ENCODE assay signal across 11 cellular contexts in genomic region chr10:62907470-62908212, GRCh38.
A peak's percentile ranks its signal among the peaks of the same experiment; 100 is the strongest.
DNase-seq lines count a peak whose midpoint lies in the region; ATAC-seq lines count a peak whose summit lies in the region.
"Had no signal": no experiment of that assay in that cellular context is flagged by ENCODE, and none has a peak within 500 bp of the region (broad histone marks: within the 10 kb centered on the region; RNA-seq: fewer than 3 reads in every experiment).

No MANE protein-coding gene starts in this region.

- peak overlapping the region; percentile 5 for H3K4me3 Mint-ChIP-seq in stimulated activated memory B cell treated with anti-CD40 and anti-IgM and Interleukin-4, amounts not matched to agents 10 μg/mL and 1 μg/mL and 100 μg/mL, for 72 hours
- H3K4me3 Mint-ChIP-seq in activated CD4-positive, alpha-beta T cell treated with anti-CD3 and anti-CD28 coated beads, Interleukin-2, amount 10 ng/mL, durations not matched to agents 24 days and 14 days = no peak overlapping the region
- H3K4me3 Mint-ChIP-seq: mesothelial cell of epicardium had no signal

- H3K36me3 Mint-ChIP-seq in stimulated activated memory B cell treated with anti-CD40 and anti-IgM and Interleukin-4, amounts not matched to agents 10 μg/mL and 1 μg/mL and 100 μg/mL, for 72 hours = no peaks in the 10 kb centered on the region
- H3K36me3 Mint-ChIP-seq in activated CD4-positive, alpha-beta T cell treated with anti-CD3 and anti-CD28 coated beads, Interleukin-2, amount 10 ng/mL, durations not matched to agents 24 days and 14 days (ENCODE audit: low read depth) = peaks cover 1% of the 10 kb centered on the region
- H3K36me3 Mint-ChIP-seq: mesothelial cell of epicardium had no signal

- H3K4me1 Mint-ChIP-seq in stimulated activated memory B cell treated with anti-CD40 and anti-IgM and Interleukin-4, amounts not matched to agents 10 μg/mL and 1 μg/mL and 100 μg/mL, for 72 hours = peaks cover 54% of the 10 kb centered on the region
- peaks cover 4% of the 10 kb centered on the region for H3K4me1 Mint-ChIP-seq in activated CD4-positive, alpha-beta T cell treated with anti-CD3 and anti-CD28 coated beads, Interleukin-2, amount 10 ng/mL, durations not matched to agents 24 days and 14 days

- H3K9me3 Mint-ChIP-seq in stimulated activated memory B cell treated with anti-CD40 and anti-IgM and Interleukin-4, amounts not matched to agents 10 μg/mL and 1 μg/mL and 100 μg/mL, for 72 hours = peaks cover 7% of the 10 kb centered on the region
- peaks cover 17% of the 10 kb centered on the region for H3K9me3 Mint-ChIP-seq in activated CD4-positive, alpha-beta T cell treated with anti-CD3 and anti-CD28 coated beads, Interleukin-2, amount 10 ng/mL, durations not matched to agents 24 days and 14 days
- H3K9me3 Mint-ChIP-seq: mesothelial cell of epicardium had no signal

- peak; percentile 26 for DNase-seq in DMS79 treated with DMSO at 0.1 percent for 48 hours (lab: John Stamatoyannopoulos, UW)
- no peak for DNase-seq in DMS79 (lab: John Stamatoyannopoulos, UW)
- DNase-seq in activated CD4-positive, alpha-beta T cell treated with anti-CD3 and anti-CD28 coated beads, Interleukin-2, amount 10 ng/mL, durations not matched to agents 24 days and 14 days = no peak
- DNase-seq in D341Med (ENCODE audit: low spot score) = no peak
- no peak for DNase-seq in stimulated activated CD4-positive, alpha-beta T cell treated with anti-CD3 and anti-CD28 coated beads, Interleukin-1b, Interleukin-23, amount 100 ng/mL, for 48 hours
- DNase-seq: NCI-H1436, trophoblast cell had no signal

- H3K27me3 Mint-ChIP-seq in stimulated activated memory B cell treated with anti-CD40 and anti-IgM and Interleukin-4, amounts not matched to agents 10 μg/mL and 1 μg/mL and 100 μg/mL, for 72 hours = no peaks in the 10 kb centered on the region
- peaks cover 6% of the 10 kb centered on the region for H3K27me3 Mint-ChIP-seq in activated CD4-positive, alpha-beta T cell treated with anti-CD3 and anti-CD28 coated beads, Interleukin-2, amount 10 ng/mL, durations not matched to agents 24 days and 14 days

- intact Hi-C loops in activated CD4-positive, alpha-beta T cell treated with anti-CD3 and anti-CD28 coated beads, Interleukin-2, amount 10 ng/mL, durations not matched to agents 24 days and 14 days (cut with micrococcal nuclease) = no loop called here

- peak overlapping the region; percentile 79 for H3K27ac Mint-ChIP-seq in stimulated activated memory B cell treated with anti-CD40 and anti-IgM and Interleukin-4, amounts not matched to agents 10 μg/mL and 1 μg/mL and 100 μg/mL, for 72 hours
- no peak overlapping the region for H3K27ac Mint-ChIP-seq in activated CD4-positive, alpha-beta T cell treated with anti-CD3 and anti-CD28 coated beads, Interleukin-2, amount 10 ng/mL, durations not matched to agents 24 days and 14 days
- H3K27ac Mint-ChIP-seq: mesothelial cell of epicardium had no signal

- ATAC-seq in HG02610 (IDR thresholded peaks at IDR 0.05; ENCODE audit: unreplicated experiment) = peak; percentile 38
- ATAC-seq in HG03575 (IDR thresholded peaks at IDR 0.05; ENCODE audit: extremely low read depth, insufficient number of reproducible peaks, low FRiP score, unreplicated experiment) = peak; percentile 46
- ATAC-seq in stimulated activated memory B cell treated with anti-CD40 and anti-IgM and Interleukin-4, amounts not matched to agents 10 μg/mL and 1 μg/mL and 100 μg/mL, for 72 hours = peak; percentile 84
